13 cellular contexts compared by ENCODE assay signal in genomic region chr12:29816869-29817730, GRCh38. TPM values are rescaled to one million over a fixed set of nuclear protein-coding genes. Genes with fewer than 3 reads are reported as not detected.
DNase-seq lines count a peak whose midpoint lies in the region; ATAC-seq and TF ChIP-seq lines count a peak whose summit lies in the region.
"Had no signal": no experiment of that assay in that cellular context is flagged by ENCODE, and none has a peak within 500 bp of the region (broad histone marks: within the 10 kb centered on the region; RNA-seq: fewer than 3 reads in every experiment).

No MANE protein-coding gene starts in this region.

- no peak for TF ChIP-seq CTCF in hepatocyte (IDR thresholded peaks at IDR 0.05; ENCODE audit: poor library complexity)
- TF ChIP-seq CTCF in neural progenitor cell (IDR thresholded peaks at IDR 0.05): no peak

- H3K27me3 ChIP-seq in hepatocyte: no peaks in the 10 kb centered on the region
- H3K27me3 ChIP-seq in neural progenitor cell: no peaks in the 10 kb centered on the region

- no peaks in the 10 kb centered on the region for H3K36me3 Mint-ChIP-seq in neural progenitor cell
- H3K36me3 Mint-ChIP-seq: CD8-positive, alpha-beta memory T cell had no signal

- H3F3A ChIP-seq in neural progenitor cell (ENCODE audit: low read depth): no peaks in the 10 kb centered on the region

- peaks cover 9% of the 10 kb centered on the region for H3K9me3 Mint-ChIP-seq in neural progenitor cell

- H3K36me3 ChIP-seq in hepatocyte (replicated peaks; ENCODE audit: insufficient read depth, low read depth): no peaks in the 10 kb centered on the region
- no peaks in the 10 kb centered on the region for H3K36me3 ChIP-seq in neural progenitor cell

- peak overlapping the region; percentile 15 for H3K27ac ChIP-seq in hepatocyte
- no peak overlapping the region for H3K27ac ChIP-seq in neural progenitor cell
- H3K27ac ChIP-seq: A549 had no signal

- ATAC-seq in GM19023 (IDR thresholded peaks at IDR 0.05; ENCODE audit: unreplicated experiment) (no peak), HG03342 (IDR thresholded peaks at IDR 0.05; ENCODE audit: unreplicated experiment) (no peak)
- ATAC-seq: A549, HepG2 had no signal

- no peak overlapping the region for H3K4me3 ChIP-seq in hepatocyte
- no peak overlapping the region for H3K4me3 ChIP-seq in neural progenitor cell
- H3K4me3 ChIP-seq: A549 had no signal

- H3K4me1 ChIP-seq in hepatocyte (ENCODE audit: insufficient read depth) (no peaks in the 10 kb centered on the region), neural progenitor cell (peaks cover 14% of the 10 kb centered on the region)
- H3K4me1 ChIP-seq: A549, Caco-2 had no signal

- H3K79me2 ChIP-seq in hepatocyte: no peaks in the 10 kb centered on the region
- no peaks in the 10 kb centered on the region for H3K79me2 ChIP-seq in neural progenitor cell (ENCODE audit: low read depth)

- no peaks in the 10 kb centered on the region for H3K9me3 ChIP-seq in hepatocyte (ENCODE audit: low read depth)
- H3K9me3 ChIP-seq in neural progenitor cell (ENCODE audit: low read depth): no peaks in the 10 kb centered on the region
- H3K9me3 ChIP-seq: A549 had no signal

- peak; percentile 28 for DNase-seq in dermis blood vessel endothelial cell
- DNase-seq in hepatocyte (ENCODE audit: low spot score): peak; percentile 19
- no peak for DNase-seq in neural progenitor cell (ENCODE audit: low spot score)
- no peak for DNase-seq in C1 segment of cervical spinal cord (lab: John Stamatoyannopoulos, UW)
- DNase-seq: Caco-2; CD8-positive, alpha-beta memory T cell; DMS53; GF-D8; H7 had no signal

- 49% methylated on average over 2 of the region's 2 CpGs for WGBS in hepatocyte (ENCODE audit: low lambda C conversion rate, missing lambda C conversion rate)

- H4K20me1 ChIP-seq in hepatocyte (ENCODE audit: insufficient read depth, poor library complexity, severe bottlenecking) (no peaks in the 10 kb centered on the region), neural progenitor cell (ENCODE audit: low read depth) (no peaks in the 10 kb centered on the region)

- no peaks in the 10 kb centered on the region for H3K27me3 Mint-ChIP-seq in neural progenitor cell (ENCODE audit: insufficient read depth, low read depth)
- H3K27me3 Mint-ChIP-seq: CD8-positive, alpha-beta memory T cell had no signal

- no peak overlapping the region for H3K27ac Mint-ChIP-seq in neural progenitor cell
- H3K27ac Mint-ChIP-seq: CD8-positive, alpha-beta memory T cell had no signal

- no peak overlapping the region for H3K9ac ChIP-seq in neural progenitor cell

- peaks cover 9% of the 10 kb centered on the region for H3K4me1 Mint-ChIP-seq in neural progenitor cell
- H3K4me1 Mint-ChIP-seq: CD8-positive, alpha-beta memory T cell had no signal

- H3K4me2 ChIP-seq in hepatocyte (no peak overlapping the region), neural progenitor cell (no peak overlapping the region)
- H3K4me2 ChIP-seq: A549 had no signal

- H3K4me3 Mint-ChIP-seq in neural progenitor cell: no peak overlapping the region
- H3K4me3 Mint-ChIP-seq: CD8-positive, alpha-beta memory T cell had no signal

- H3K9me2 ChIP-seq in hepatocyte (replicated peaks; ENCODE audit: insufficient read depth): no peaks in the 10 kb centered on the region

- no peak overlapping the region for H2AFZ ChIP-seq in hepatocyte
- H2AFZ ChIP-seq in neural progenitor cell (replicated peaks): peak overlapping the region; percentile 76

RNA-seq across cellular contexts. Expression of gene TMTC1, which starts 33.4 kb away (rescaled TPM):
- total RNA-seq in dermis blood vessel endothelial cell (12.9 and 19.2 TPM in 2 replicates), hepatocyte (13.1 and 14.0 TPM in 2 replicates), neural progenitor cell (ENCODE audit: low replicate concordance) (16.1 and 19.3 TPM in 2 replicates)
- 2.8 and 6.8 TPM in 2 replicates for polyA plus RNA-seq in hepatocyte
- total RNA-seq: Caco-2; CD8-positive, alpha-beta memory T cell had no signal
- polyA plus RNA-seq: CD8-positive, alpha-beta memory T cell had no signal

Comparison
In these comparisons a context has a peak if more than half of its experiments do, and no peak if none do; other contexts are left out.
1. DNase-seq: peak in dermis blood vessel endothelial cell (single experiment) and hepatocyte (single experiment); none in neural progenitor cell (single experiment) and C1 segment of cervical spinal cord (0 of 14).